Comparison of ENCODE assay signal across 8 cellular contexts in genomic region chr5:114361724-114362196, GRCh38. TPM values are rescaled to one million over a fixed set of nuclear protein-coding genes. Genes with fewer than 3 reads are reported as not detected.
A peak's percentile ranks its signal among the peaks of the same experiment; 100 is the strongest.
DNase-seq lines count a peak whose midpoint lies in the region; ATAC-seq and TF ChIP-seq lines count a peak whose summit lies in the region.

TSS of gene KCNN2 (plus strand) at chr5:114362070. CDS start at chr5:114362140, 70 bp downstream.

- TF ChIP-seq CTCF in GM13977 (IDR thresholded peaks at IDR 0.05; ENCODE audit: extremely low read depth, insufficient read depth, missing control alignments) (no peak), left ventricle myocardium inferior (IDR thresholded peaks at IDR 0.05; ENCODE audit: borderline replicate concordance) (no peak)

- peak within 1 kb of the TSS; percentile 75 for H3K27ac ChIP-seq in left ventricle myocardium inferior (replicated peaks)

- peak; percentile 79 for DNase-seq in GM13977 (ENCODE audit: low spot score)
- DNase-seq in NCI-H2107 treated with DMSO at 0.1 percent for 48 hours (lab: John Stamatoyannopoulos, UW; ENCODE audit: unreplicated experiment): peak; percentile 27
- DNase-seq in adipocyte (ENCODE audit: low read depth): peak; percentile 78
- peak; percentile 83 for DNase-seq in left ventricle myocardium inferior
- DNase-seq in posterior vena cava (ENCODE audit: low spot score): peak; percentile 87
- no peak for DNase-seq in cortex of kidney (lab: John Stamatoyannopoulos, UW)

- H3K4me3 ChIP-seq in adipocyte (ENCODE audit: low read length): peak within 1 kb of the TSS; percentile 65
- peak within 1 kb of the TSS; percentile 80 for H3K4me3 ChIP-seq in left ventricle myocardium inferior

- H3K27me3 ChIP-seq in adipocyte (replicated peaks; ENCODE audit: control insufficient read depth, insufficient read depth, low read length): peaks cover 53% of the 10 kb centered on the region
- H3K27me3 ChIP-seq in left ventricle myocardium inferior (ENCODE audit: low read depth): peaks cover 44% of the 10 kb centered on the region

- H3K4me1 ChIP-seq in adipocyte (ENCODE audit: control insufficient read depth, insufficient read depth, low read length) (peaks cover 8% of the 10 kb centered on the region), left ventricle myocardium inferior (peaks cover 40% of the 10 kb centered on the region)

- no peak within 1 kb of the TSS for H3K9ac ChIP-seq in adipocyte (ENCODE audit: low read length)

- H3K9me3 ChIP-seq in adipocyte (ENCODE audit: control insufficient read depth, low read length) (no peaks in the 10 kb centered on the region), left ventricle myocardium inferior (replicated peaks) (no peaks in the 10 kb centered on the region)

- in situ Hi-C loops in GM13977 (cut with MboI; ENCODE audit: low pct_unique_long_range_greater_than_20kb, low sequenced_read_pairs, unreplicated experiment): no loop called here

- ATAC-seq in HG02642 (IDR thresholded peaks at IDR 0.05; ENCODE audit: poor library complexity, unreplicated experiment) (peak; percentile 51), GM19324 (IDR thresholded peaks at IDR 0.05; ENCODE audit: low FRiP score, unreplicated experiment) (no peak)

- H3K36me3 ChIP-seq in adipocyte (ENCODE audit: control insufficient read depth, insufficient read depth, low read length, severe bottlenecking) (no peaks in the 10 kb centered on the region), left ventricle myocardium inferior (no peaks in the 10 kb centered on the region)

- intact Hi-C loops in left ventricle myocardium inferior (cut with micrococcal nuclease) (no loop called here), posterior vena cava (cut with DNase I) (no loop called here)

RNA-seq across cellular contexts. Expression of gene KCNN2, which starts in this region (rescaled TPM):
- total RNA-seq in left ventricle myocardium inferior (7.2 TPM), posterior vena cava (under 1 TPM; 0.24 to 0.46 TPM)

Comparison
In these comparisons a context has a peak if more than half of its experiments do, and no peak if none do; other contexts are left out.
1. Peak in DNase-seq in posterior vena cava; RNA of the gene not detected or under 1 TPM.